Comparison of ENCODE assay signal across 12 cellular contexts in the genomic region with DNA sequence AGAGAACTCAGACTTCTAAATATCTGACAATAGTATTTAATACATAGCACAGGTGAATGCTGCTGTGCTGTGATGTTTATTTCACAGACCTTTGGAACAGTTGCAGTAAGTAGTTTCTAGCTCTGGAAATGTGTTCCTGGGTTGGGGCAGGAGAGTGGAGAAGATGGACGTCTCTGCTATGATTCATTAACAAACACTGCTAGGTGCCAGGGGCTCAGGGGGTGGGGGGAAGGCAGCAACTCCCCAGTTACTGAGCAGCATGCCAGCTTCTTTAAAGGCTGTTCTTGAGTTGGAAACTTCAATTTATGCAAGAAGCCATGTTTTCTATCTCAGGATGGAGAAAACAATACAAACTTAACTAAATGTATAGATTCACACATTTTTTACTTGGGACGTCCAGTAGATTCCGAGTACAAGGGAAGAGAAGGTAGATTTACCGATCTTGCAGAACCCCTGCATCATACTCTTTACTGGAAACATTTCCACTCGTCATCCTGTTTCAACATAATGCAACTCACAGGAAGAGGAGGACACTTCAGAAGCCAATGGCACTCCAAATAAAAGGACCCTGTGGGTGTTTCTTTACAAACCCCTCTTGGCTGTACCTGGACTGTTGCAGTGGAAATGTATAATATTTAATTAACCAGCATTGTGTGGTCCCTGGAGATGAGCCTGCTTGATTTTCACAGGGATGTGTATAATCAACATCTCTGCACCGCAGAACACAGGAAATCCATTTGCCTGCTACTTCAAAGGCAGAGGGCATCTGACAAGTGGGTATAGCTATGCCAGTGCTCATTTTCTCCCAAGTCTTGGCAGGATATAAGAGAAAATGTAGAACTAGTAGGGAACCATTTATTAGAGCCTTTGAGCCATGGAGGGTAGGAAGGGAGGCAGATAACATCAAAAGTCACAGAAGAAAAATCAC.
DNase-seq lines count a peak whose midpoint lies in the region; ATAC-seq and TF ChIP-seq lines count a peak whose summit lies in the region.
"Had no signal": no experiment of that assay in that cellular context is flagged by ENCODE, and none has a peak within 500 bp of the region (broad histone marks: within the 10 kb centered on the region; RNA-seq: fewer than 3 reads in every experiment).

No MANE protein-coding gene starts in this region.

- no peaks in the 10 kb centered on the region for H3K27me3 Mint-ChIP-seq in activated CD4-positive, alpha-beta T cell treated with anti-CD3 and anti-CD28 coated beads for 36 hours
- H3K27me3 Mint-ChIP-seq in activated T-helper 1 cell treated with anti-CD3 and anti-CD28 coated beads, Interleukin-12 subunit alpha, Interleukin-12 subunit beta, Interleukin-2, Interleukin-4 antibody, amounts not matched to agents 30 ng/mL and 10 ng/mL and 1 ng/mL, durations not matched to agents 14 hours and 24 hours and 36 hours (ENCODE audit: insufficient read depth), result no peaks in the 10 kb centered on the region
- peaks cover 0 to 5% of the 10 kb centered on the region in 2 donors for H3K27me3 Mint-ChIP-seq in natural killer cell treated with Interleukin-12 subunit alpha and Interleukin-12 subunit beta and Interleukin-15 and Interleukin-18, amount 100 ng/mL, for 72 hours
- H3K27me3 Mint-ChIP-seq in mesothelial cell of epicardium (ENCODE audit: low read depth), result no peaks in the 10 kb centered on the region
- H3K27me3 Mint-ChIP-seq: activated CD8-positive, alpha-beta memory T cell treated with anti-CD3 and anti-CD28 coated beads, Interleukin-2, amount 10 ng/mL, durations not matched to agents 7 days and 5 days had no signal

- DNase-seq in activated CD4-positive, alpha-beta T cell treated with anti-CD3 and anti-CD28 coated beads for 36 hours, result no peak
- no peak for DNase-seq in activated CD4-positive, alpha-beta T cell treated with anti-CD3 and anti-CD28 coated beads for 4 hours
- peak; percentile 0 for DNase-seq in MV-4-11 (lab: John Stamatoyannopoulos, UW)
- no peak for DNase-seq in activated T-helper 1 cell treated with anti-CD3 and anti-CD28 coated beads, Interleukin-12 subunit alpha, Interleukin-12 subunit beta, Interleukin-2, Interleukin-4 antibody, amounts not matched to agents 30 ng/mL and 10 ng/mL and 1 ng/mL, durations not matched to agents 14 hours and 24 hours and 36 hours (ENCODE audit: low spot score)
- no peak for DNase-seq in natural killer cell treated with Interleukin-12 subunit alpha and Interleukin-12 subunit beta and Interleukin-15 and Interleukin-18, amount 100 ng/mL, for 72 hours (ENCODE audit: low spot score)
- no peak for DNase-seq in NCI-H2081 (lab: John Stamatoyannopoulos, UW)
- no peak for DNase-seq in mesothelial cell of epicardium (ENCODE audit: low spot score in 2 of 2, unreplicated experiment in 2 of 2)
- no peak for DNase-seq in cardiac septum (ENCODE audit: low spot score)
- DNase-seq: activated CD8-positive, alpha-beta memory T cell treated with anti-CD3 and anti-CD28 coated beads, Interleukin-2, amount 10 ng/mL, durations not matched to agents 7 days and 5 days; Calu3; NCI-H446 treated with DMSO at 0.1 percent for 48 hours; tibial artery had no signal

- CTCF ChIA-PET in activated CD4-positive, alpha-beta T cell treated with anti-CD3 and anti-CD28 coated beads for 36 hours (lab: Charles Lee), result no interaction called here

- POLR2A ChIA-PET in activated CD4-positive, alpha-beta T cell treated with anti-CD3 and anti-CD28 coated beads for 36 hours (lab: Charles Lee), result no interaction called here

- peak overlapping the region; percentile 88 for H3K27ac Mint-ChIP-seq in activated CD4-positive, alpha-beta T cell treated with anti-CD3 and anti-CD28 coated beads for 36 hours
- peak overlapping the region; percentile 81 for H3K27ac Mint-ChIP-seq in activated T-helper 1 cell treated with anti-CD3 and anti-CD28 coated beads, Interleukin-12 subunit alpha, Interleukin-12 subunit beta, Interleukin-2, Interleukin-4 antibody, amounts not matched to agents 30 ng/mL and 10 ng/mL and 1 ng/mL, durations not matched to agents 14 hours and 24 hours and 36 hours
- peak overlapping the region; percentile 56 to 81 for H3K27ac Mint-ChIP-seq in natural killer cell treated with Interleukin-12 subunit alpha and Interleukin-12 subunit beta and Interleukin-15 and Interleukin-18, amount 100 ng/mL, for 72 hours
- no peak overlapping the region for H3K27ac Mint-ChIP-seq in mesothelial cell of epicardium
- H3K27ac Mint-ChIP-seq: activated CD8-positive, alpha-beta memory T cell treated with anti-CD3 and anti-CD28 coated beads, Interleukin-2, amount 10 ng/mL, durations not matched to agents 7 days and 5 days had no signal

- no peak for TF ChIP-seq CTCF in mesothelial cell of epicardium (IDR thresholded peaks at IDR 0.05; ENCODE audit: unreplicated experiment)

- H3K4me1 Mint-ChIP-seq in activated CD4-positive, alpha-beta T cell treated with anti-CD3 and anti-CD28 coated beads for 36 hours, result peaks cover 59% of the 10 kb centered on the region
- H3K4me1 Mint-ChIP-seq in activated T-helper 1 cell treated with anti-CD3 and anti-CD28 coated beads, Interleukin-12 subunit alpha, Interleukin-12 subunit beta, Interleukin-2, Interleukin-4 antibody, amounts not matched to agents 30 ng/mL and 10 ng/mL and 1 ng/mL, durations not matched to agents 14 hours and 24 hours and 36 hours (ENCODE audit: low read depth), result peaks cover 23% of the 10 kb centered on the region
- peaks cover 22 to 34% of the 10 kb centered on the region in 2 donors for H3K4me1 Mint-ChIP-seq in natural killer cell treated with Interleukin-12 subunit alpha and Interleukin-12 subunit beta and Interleukin-15 and Interleukin-18, amount 100 ng/mL, for 72 hours (ENCODE audit: low read depth in 2 of 2)
- H3K4me1 Mint-ChIP-seq in mesothelial cell of epicardium, result peaks cover 11% of the 10 kb centered on the region

- no peaks in the 10 kb centered on the region for H3K9me3 Mint-ChIP-seq in activated CD4-positive, alpha-beta T cell treated with anti-CD3 and anti-CD28 coated beads for 36 hours (ENCODE audit: low read depth)
- H3K9me3 Mint-ChIP-seq in activated T-helper 1 cell treated with anti-CD3 and anti-CD28 coated beads, Interleukin-12 subunit alpha, Interleukin-12 subunit beta, Interleukin-2, Interleukin-4 antibody, amounts not matched to agents 30 ng/mL and 10 ng/mL and 1 ng/mL, durations not matched to agents 14 hours and 24 hours and 36 hours, result no peaks in the 10 kb centered on the region
- no peaks in the 10 kb centered on the region for H3K9me3 Mint-ChIP-seq in natural killer cell treated with Interleukin-12 subunit alpha and Interleukin-12 subunit beta and Interleukin-15 and Interleukin-18, amount 100 ng/mL, for 72 hours
- H3K9me3 Mint-ChIP-seq in mesothelial cell of epicardium, result peaks cover 31% of the 10 kb centered on the region

- intact Hi-C loops in activated CD4-positive, alpha-beta T cell treated with anti-CD3 and anti-CD28 coated beads for 36 hours (cut with DNase I, micrococcal nuclease), result no loop called here
- intact Hi-C loops in activated T-helper 1 cell treated with anti-CD3 and anti-CD28 coated beads, Interleukin-12 subunit alpha, Interleukin-12 subunit beta, Interleukin-2, Interleukin-4 antibody, amounts not matched to agents 30 ng/mL and 10 ng/mL and 1 ng/mL, durations not matched to agents 14 hours and 24 hours and 36 hours (cut with micrococcal nuclease), result loop anchor here (2.0 kb wide), 1 partner anchor 33 kb away; no protein-coding TSS in a partner anchor
- intact Hi-C loops in cardiac septum (cut with DNase I), result no loop called here

- peak; percentile 69 for ATAC-seq in activated CD4-positive, alpha-beta T cell treated with anti-CD3 and anti-CD28 coated beads for 36 hours
- ATAC-seq in natural killer cell treated with Interleukin-12 subunit alpha and Interleukin-12 subunit beta and Interleukin-15 and Interleukin-18, amount 100 ng/mL, for 72 hours, result peak in 1 of 2 donors; percentile 57
- ATAC-seq: activated CD8-positive, alpha-beta memory T cell treated with anti-CD3 and anti-CD28 coated beads, Interleukin-2, amount 10 ng/mL, durations not matched to agents 7 days and 5 days had no signal

- H3K4me3 Mint-ChIP-seq in activated CD4-positive, alpha-beta T cell treated with anti-CD3 and anti-CD28 coated beads for 36 hours, result no peak overlapping the region
- peak overlapping the region; percentile 33 for H3K4me3 Mint-ChIP-seq in activated T-helper 1 cell treated with anti-CD3 and anti-CD28 coated beads, Interleukin-12 subunit alpha, Interleukin-12 subunit beta, Interleukin-2, Interleukin-4 antibody, amounts not matched to agents 30 ng/mL and 10 ng/mL and 1 ng/mL, durations not matched to agents 14 hours and 24 hours and 36 hours
- peak overlapping the region; percentile 10 for H3K4me3 Mint-ChIP-seq in natural killer cell treated with Interleukin-12 subunit alpha and Interleukin-12 subunit beta and Interleukin-15 and Interleukin-18, amount 100 ng/mL, for 72 hours
- H3K4me3 Mint-ChIP-seq in mesothelial cell of epicardium, result no peak overlapping the region
- H3K4me3 Mint-ChIP-seq: activated CD8-positive, alpha-beta memory T cell treated with anti-CD3 and anti-CD28 coated beads, Interleukin-2, amount 10 ng/mL, durations not matched to agents 7 days and 5 days had no signal

- peaks cover 7% of the 10 kb centered on the region for H3K36me3 Mint-ChIP-seq in activated CD4-positive, alpha-beta T cell treated with anti-CD3 and anti-CD28 coated beads for 36 hours (ENCODE audit: low read depth)
- H3K36me3 Mint-ChIP-seq in activated T-helper 1 cell treated with anti-CD3 and anti-CD28 coated beads, Interleukin-12 subunit alpha, Interleukin-12 subunit beta, Interleukin-2, Interleukin-4 antibody, amounts not matched to agents 30 ng/mL and 10 ng/mL and 1 ng/mL, durations not matched to agents 14 hours and 24 hours and 36 hours (ENCODE audit: low read depth), result peaks cover 13% of the 10 kb centered on the region
- H3K36me3 Mint-ChIP-seq in natural killer cell treated with Interleukin-12 subunit alpha and Interleukin-12 subunit beta and Interleukin-15 and Interleukin-18, amount 100 ng/mL, for 72 hours, result peaks cover 5% of the 10 kb centered on the region
- H3K36me3 Mint-ChIP-seq in mesothelial cell of epicardium, result peaks cover 3% of the 10 kb centered on the region

Comparison
In these comparisons a context has a peak if more than half of its experiments do, and no peak if none do; other contexts are left out.
1. H3K4me3 Mint-ChIP-seq: peak in activated T-helper 1 cell treated with anti-CD3 and anti-CD28 coated beads, Interleukin-12 subunit alpha, Interleukin-12 subunit beta, Interleukin-2, Interleukin-4 antibody, amounts not matched to agents 30 ng/mL and 10 ng/mL and 1 ng/mL, durations not matched to agents 14 hours and 24 hours and 36 hours (single experiment) and natural killer cell treated with Interleukin-12 subunit alpha and Interleukin-12 subunit beta and Interleukin-15 and Interleukin-18, amount 100 ng/mL, for 72 hours (single experiment); none in activated CD4-positive, alpha-beta T cell treated with anti-CD3 and anti-CD28 coated beads for 36 hours (single experiment) and mesothelial cell of epicardium (single experiment).